8 cellular contexts compared by ENCODE assay signal in the genomic region with DNA sequence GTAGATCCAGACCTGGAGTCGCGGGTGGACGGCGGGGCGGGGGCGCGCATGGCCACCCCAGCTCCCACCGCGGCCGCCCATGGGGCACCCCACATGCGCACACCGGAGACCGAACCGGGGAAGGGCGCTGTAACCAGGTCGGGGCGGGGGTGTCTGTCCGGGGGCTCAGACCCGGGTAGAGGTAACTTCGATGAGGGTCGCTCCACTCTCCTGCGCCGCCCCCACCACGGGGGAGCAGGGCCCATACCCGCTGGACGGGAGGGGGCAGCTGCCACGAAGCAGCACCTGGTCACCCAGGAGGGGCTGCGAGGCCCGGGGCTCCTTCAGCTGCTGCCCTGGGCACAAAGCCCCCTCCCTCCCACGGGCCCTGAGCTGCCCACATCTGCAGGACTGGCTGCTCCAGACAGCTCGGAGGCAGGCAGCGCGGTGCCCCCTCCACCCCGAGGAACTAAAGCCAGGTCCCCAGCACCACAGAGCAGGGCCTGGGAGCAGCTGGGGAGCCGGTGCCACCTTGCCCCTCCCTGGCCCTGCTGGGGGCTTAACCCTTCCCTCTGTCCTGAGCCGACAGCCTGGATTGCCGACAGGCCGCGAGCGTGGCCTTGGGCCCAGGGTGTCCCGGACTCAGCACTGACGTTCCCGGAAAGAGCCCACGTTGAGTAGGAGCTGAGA. TPM values are rescaled to one million over a fixed set of nuclear protein-coding genes. Genes with fewer than 3 reads are reported as not detected.
DNase-seq lines count a peak whose midpoint lies in the region; ATAC-seq and TF ChIP-seq lines count a peak whose summit lies in the region.
"Not testable (repeated sequence)": the region's sequence is repeated elsewhere in the genome, so short reads cannot be mapped to it uniquely, and the experiment has no call there.

No MANE protein-coding gene starts in this region.

- H4K20me1 ChIP-seq in BLaER1, result not testable (repeated sequence)

- not testable (repeated sequence) for H3K36me3 ChIP-seq in BLaER1

- peak overlapping the region; percentile 69; the same call in 1 of the 2 replicates for H3K27ac ChIP-seq in BLaER1

- peak; percentile 15 for ATAC-seq in GM21737 (IDR thresholded peaks at IDR 0.05; ENCODE audit: unreplicated experiment)
- ATAC-seq in activated CD8-positive, alpha-beta T cell treated with anti-CD3 and anti-CD28 coated beads, Interleukin-2, amount 10 ng/mL, durations not matched to agents 7 days and 5 days, result peak; percentile 37
- not testable (repeated sequence) for ATAC-seq in central memory CD8-positive, alpha-beta T cell (replicated peaks; ENCODE audit: extremely low read depth, poor library complexity, severe bottlenecking)
- ATAC-seq in left cardiac atrium, result peak; percentile 32 to 40
- peak; percentile 18 to 31 (median 28) for ATAC-seq in natural killer cell
- ATAC-seq in stimulated activated naive B cell treated with anti-CD40 and anti-IgM and Interleukin-4, amounts not matched to agents 10 μg/mL and 1 μg/mL and 100 μg/mL, for 72 hours (replicated peaks), result peak; percentile 39 to 45

- CTCF ChIA-PET in activated CD8-positive, alpha-beta T cell treated with anti-CD3 and anti-CD28 coated beads, Interleukin-2, amount 10 ng/mL, durations not matched to agents 7 days and 5 days (lab: Charles Lee), result interaction anchor here (0.7 kb wide), 1 partner anchor 36 kb away, joined by 3 read pairs; no protein-coding TSS in a partner anchor

- peak overlapping the region; percentile 63 for H3K4me3 ChIP-seq in BLaER1

- peak; percentile 57 for DNase-seq in activated CD8-positive, alpha-beta T cell treated with anti-CD3 and anti-CD28 coated beads, Interleukin-2, amount 10 ng/mL, durations not matched to agents 7 days and 5 days
- DNase-seq in central memory CD8-positive, alpha-beta T cell (ENCODE audit: low spot score in 2 of 2); natural killer cell; stimulated activated naive B cell treated with anti-CD40 and anti-IgM and Interleukin-4, amounts not matched to agents 10 μg/mL and 1 μg/mL and 100 μg/mL, for 72 hours: not testable (repeated sequence)
- peak; percentile 52 for DNase-seq in left cardiac atrium

- H3K27ac Mint-ChIP-seq in IgD-negative memory B cell; stimulated activated naive B cell treated with anti-CD40 and anti-IgM and Interleukin-4, amounts not matched to agents 10 μg/mL and 1 μg/mL and 100 μg/mL, for 72 hours: not testable (repeated sequence)
- peak overlapping the region; percentile 98 for H3K27ac Mint-ChIP-seq in activated CD8-positive, alpha-beta T cell treated with anti-CD3 and anti-CD28 coated beads, Interleukin-2, amount 10 ng/mL, durations not matched to agents 7 days and 5 days
- peak overlapping the region; percentile 81 for H3K27ac Mint-ChIP-seq in central memory CD8-positive, alpha-beta T cell (ENCODE audit: low read depth)
- peak overlapping the region; percentile 95 to 96 for H3K27ac Mint-ChIP-seq in natural killer cell

- peaks cover 51% of the 10 kb centered on the region for H3K4me1 ChIP-seq in BLaER1

- peak overlapping the region; percentile 75 for H3K4me2 ChIP-seq in BLaER1

- H3K9ac ChIP-seq in BLaER1, result peak overlapping the region; percentile 68

- H3K36me3 Mint-ChIP-seq in IgD-negative memory B cell; natural killer cell; stimulated activated naive B cell treated with anti-CD40 and anti-IgM and Interleukin-4, amounts not matched to agents 10 μg/mL and 1 μg/mL and 100 μg/mL, for 72 hours: not testable (repeated sequence)
- H3K36me3 Mint-ChIP-seq in activated CD8-positive, alpha-beta T cell treated with anti-CD3 and anti-CD28 coated beads, Interleukin-2, amount 10 ng/mL, durations not matched to agents 7 days and 5 days (ENCODE audit: low read depth), result peaks cover 51% of the 10 kb centered on the region
- peaks cover 38% of the 10 kb centered on the region for H3K36me3 Mint-ChIP-seq in central memory CD8-positive, alpha-beta T cell (ENCODE audit: insufficient read depth)

- H3K27me3 ChIP-seq in BLaER1, result not testable (repeated sequence)

- TF ChIP-seq CTCF in natural killer cell (IDR thresholded peaks at IDR 0.05), result not testable (repeated sequence)

- not testable (repeated sequence) for H3K9me3 ChIP-seq in BLaER1

- H3K27me3 Mint-ChIP-seq in IgD-negative memory B cell; activated CD8-positive, alpha-beta T cell treated with anti-CD3 and anti-CD28 coated beads, Interleukin-2, amount 10 ng/mL, durations not matched to agents 7 days and 5 days (ENCODE audit: low read depth); central memory CD8-positive, alpha-beta T cell; natural killer cell (ENCODE audit: low read depth in 2 of 2): not testable (repeated sequence)
- peaks cover 6 to 16% of the 10 kb centered on the region in 2 donors for H3K27me3 Mint-ChIP-seq in stimulated activated naive B cell treated with anti-CD40 and anti-IgM and Interleukin-4, amounts not matched to agents 10 μg/mL and 1 μg/mL and 100 μg/mL, for 72 hours

- H3K4me1 Mint-ChIP-seq in IgD-negative memory B cell (peaks cover 14 to 21% (median 15%) of the 10 kb centered on the region in 3 donors), natural killer cell (peaks cover 42 to 47% of the 10 kb centered on the region in 2 donors)
- H3K4me1 Mint-ChIP-seq in activated CD8-positive, alpha-beta T cell treated with anti-CD3 and anti-CD28 coated beads, Interleukin-2, amount 10 ng/mL, durations not matched to agents 7 days and 5 days (ENCODE audit: low read depth), result peaks cover 21% of the 10 kb centered on the region
- peaks cover 39% of the 10 kb centered on the region for H3K4me1 Mint-ChIP-seq in central memory CD8-positive, alpha-beta T cell
- peaks cover 25 to 33% of the 10 kb centered on the region in 2 donors for H3K4me1 Mint-ChIP-seq in stimulated activated naive B cell treated with anti-CD40 and anti-IgM and Interleukin-4, amounts not matched to agents 10 μg/mL and 1 μg/mL and 100 μg/mL, for 72 hours

- POLR2A ChIA-PET in activated CD8-positive, alpha-beta T cell treated with anti-CD3 and anti-CD28 coated beads, Interleukin-2, amount 10 ng/mL, durations not matched to agents 7 days and 5 days (lab: Charles Lee), result interaction anchor here (0.8 to 1.8 kb wide), 5 partner anchors 9 to 37 kb away, joined by 3 to 6 read pairs (median 5); a partner anchor contains a TSS

- H3K4me3 Mint-ChIP-seq in IgD-negative memory B cell, result peak overlapping the region in 3 of 4 donors; percentile 28 to 77 (median 65)
- peak overlapping the region; percentile 94 for H3K4me3 Mint-ChIP-seq in activated CD8-positive, alpha-beta T cell treated with anti-CD3 and anti-CD28 coated beads, Interleukin-2, amount 10 ng/mL, durations not matched to agents 7 days and 5 days
- peak overlapping the region; percentile 63 for H3K4me3 Mint-ChIP-seq in central memory CD8-positive, alpha-beta T cell
- H3K4me3 Mint-ChIP-seq in natural killer cell, result peak overlapping the region; percentile 95
- peak overlapping the region in 1 of 2 donors; percentile 48 for H3K4me3 Mint-ChIP-seq in stimulated activated naive B cell treated with anti-CD40 and anti-IgM and Interleukin-4, amounts not matched to agents 10 μg/mL and 1 μg/mL and 100 μg/mL, for 72 hours

- not testable (repeated sequence) for H3K9me3 Mint-ChIP-seq in IgD-negative memory B cell; activated CD8-positive, alpha-beta T cell treated with anti-CD3 and anti-CD28 coated beads, Interleukin-2, amount 10 ng/mL, durations not matched to agents 7 days and 5 days (ENCODE audit: insufficient read depth); central memory CD8-positive, alpha-beta T cell; natural killer cell; stimulated activated naive B cell treated with anti-CD40 and anti-IgM and Interleukin-4, amounts not matched to agents 10 μg/mL and 1 μg/mL and 100 μg/mL, for 72 hours

- intact Hi-C loops in left cardiac atrium (cut with DNase I); natural killer cell (cut with micrococcal nuclease): not testable (repeated sequence)

RNA-seq across cellular contexts. Expression of a gene that starts 1.7 kb away (rescaled TPM):
- 1.4 TPM for polyA plus RNA-seq in IgD-negative memory B cell
- 100 to 1,000 TPM; 174 to 182 TPM for total RNA-seq in activated CD8-positive, alpha-beta T cell treated with anti-CD3 and anti-CD28 coated beads, Interleukin-2, amount 10 ng/mL, durations not matched to agents 7 days and 5 days
- total RNA-seq in left cardiac atrium, result 100 to 1,000 TPM; 669 to 779 TPM
- 100 to 1,000 TPM in 1 of 3 donors, 10 to 100 TPM in 2; 64.0 to 165 (median 93.6) TPM for total RNA-seq in natural killer cell

RNA-seq across cellular contexts. Expression of a gene that starts 5.1 kb away (rescaled TPM):
- 233 TPM for polyA plus RNA-seq in IgD-negative memory B cell
- 1,000 to 10,000 TPM; 1,265 to 1,278 TPM for total RNA-seq in activated CD8-positive, alpha-beta T cell treated with anti-CD3 and anti-CD28 coated beads, Interleukin-2, amount 10 ng/mL, durations not matched to agents 7 days and 5 days
- total RNA-seq in left cardiac atrium, result 100 to 1,000 TPM; 151 to 215 TPM
- total RNA-seq in natural killer cell, result 100 to 1,000 TPM; 540 to 809 (median 710) TPM

RNA-seq across cellular contexts. Expression of a gene that starts 11.3 kb away (rescaled TPM):
- 1,305 TPM for polyA plus RNA-seq in IgD-negative memory B cell
- 1,000 to 10,000 TPM; 2,197 to 2,304 TPM for total RNA-seq in activated CD8-positive, alpha-beta T cell treated with anti-CD3 and anti-CD28 coated beads, Interleukin-2, amount 10 ng/mL, durations not matched to agents 7 days and 5 days
- 100 to 1,000 TPM; 420 to 494 TPM for total RNA-seq in left cardiac atrium
- 1,000 to 10,000 TPM; 1,080 to 1,421 (median 1,273) TPM for total RNA-seq in natural killer cell

RNA-seq across cellular contexts. Expression of a gene that starts 19.6 kb away (rescaled TPM):
- not detected for polyA plus RNA-seq in IgD-negative memory B cell
- total RNA-seq in activated CD8-positive, alpha-beta T cell treated with anti-CD3 and anti-CD28 coated beads, Interleukin-2, amount 10 ng/mL, durations not matched to agents 7 days and 5 days, result not detected
- total RNA-seq in left cardiac atrium (not detected), natural killer cell (not detected)

RNA-seq across cellular contexts. Expression of a gene that starts 30.0 kb away (rescaled TPM):
- 6.1 TPM for polyA plus RNA-seq in IgD-negative memory B cell
- 100 to 1,000 TPM; 487 to 541 TPM for total RNA-seq in activated CD8-positive, alpha-beta T cell treated with anti-CD3 and anti-CD28 coated beads, Interleukin-2, amount 10 ng/mL, durations not matched to agents 7 days and 5 days
- total RNA-seq in left cardiac atrium, result 10 to 100 TPM; 10.8 to 15.8 TPM
- total RNA-seq in natural killer cell, result 100 to 1,000 TPM; 130 to 237 (median 153) TPM
